ENCODE assay signal across 8 cellular contexts in the genomic region with DNA sequence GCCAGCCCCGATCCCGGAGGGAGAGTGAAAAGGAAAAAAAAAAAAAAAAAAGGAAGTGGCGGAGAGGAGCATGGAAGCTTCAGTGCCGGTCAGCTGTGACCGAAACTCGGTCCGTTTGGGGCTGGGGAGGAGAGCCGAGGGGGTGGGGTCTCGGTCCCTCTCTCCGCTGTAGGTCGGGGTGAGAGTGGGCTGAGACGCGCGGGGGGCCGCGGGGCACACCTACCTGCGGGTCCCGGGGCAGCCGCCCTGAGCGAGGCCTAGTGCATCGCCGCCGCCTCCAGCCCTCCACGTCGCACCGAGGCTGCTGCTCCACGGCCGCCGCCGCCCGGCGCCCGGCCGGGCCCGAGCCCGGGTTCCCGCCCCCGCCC. TPM values are rescaled to one million over a fixed set of nuclear protein-coding genes. Genes with fewer than 3 reads are reported as not detected.
A peak's percentile ranks its signal among the peaks of the same experiment; 100 is the strongest.
DNase-seq lines count a peak whose midpoint lies in the region; ATAC-seq, FAIRE-seq and TF ChIP-seq lines count a peak whose summit lies in the region.

No MANE protein-coding gene starts in this region.

- no peak overlapping the region for H3K27ac ChIP-seq in CD4-positive, alpha-beta T cell (ENCODE audit: low read depth, low read length)
- H3K27ac ChIP-seq in H1 (ENCODE audit: low read depth, low read length) (no peak overlapping the region), mesodermal cell (ENCODE audit: low read depth, low read length, severe bottlenecking) (peak overlapping the region; percentile 93), testis (peak overlapping the region; percentile 92 to 98)

- FAIRE-seq in H1 (lab: Jason Lieb, UNC) = no peak

- TF ChIP-seq EP300 in H1 (IDR thresholded peaks at IDR 0.05; ENCODE audit: borderline replicate concordance in 1 of 2, low read depth in 2 of 2, low read length in 2 of 2) = no peak

- H3K14ac ChIP-seq in H1 (ENCODE audit: insufficient read length) = no peak overlapping the region

- peak in 3 of 10 experiments; percentile 21 to 32 (median 26) for DNase-seq in CD4-positive, alpha-beta T cell
- DNase-seq in GM19238 (ENCODE audit: insufficient read length, low spot score) = peak; percentile 45
- peak; percentile 14 for DNase-seq in T follicular helper cell (ENCODE audit: low read depth)
- peak in 1 of 2 experiments; percentile 75 for DNase-seq in H1 (ENCODE audit: low read depth in 1 of 2, low spot score in 2 of 2)
- peak; percentile 71 for DNase-seq in testis
- no peak for DNase-seq in DMS153 treated with DMSO at 0.1 percent for 48 hours (lab: John Stamatoyannopoulos, UW; ENCODE audit: unreplicated experiment)

- H3K4me2 ChIP-seq in H1 (ENCODE audit: insufficient read depth in 1 of 2, low read depth in 2 of 2, low read length in 2 of 2) = peak overlapping the region; percentile 66 to 77

- no peak overlapping the region for H4K5ac ChIP-seq in H1 (ENCODE audit: insufficient read length, low read depth, low read length)

- peak; percentile 52 for ATAC-seq in CD4-positive, alpha-beta T cell (ENCODE audit: poor library complexity)
- ATAC-seq in HG03354 (IDR thresholded peaks at IDR 0.05; ENCODE audit: poor library complexity, severe bottlenecking, unreplicated experiment) = peak; percentile 63

- no peak; a peak in 1 of 3 replicates for TF ChIP-seq POLR2A in H1 (IDR thresholded peaks at IDR 0.05; ENCODE audit: control extremely low read depth in 1 of 2, low read depth in 2 of 2, low read length in 2 of 2)
- TF ChIP-seq POLR2A in testis (IDR thresholded peaks at IDR 0.05) = no peak

- H3K36me3 ChIP-seq in H1 (ENCODE audit: control insufficient read depth in 2 of 4, insufficient read depth in 4 of 4, low read length in 3 of 4) (no peaks in the 10 kb centered on the region), mesodermal cell (ENCODE audit: control insufficient read depth, insufficient read depth, low read length) (no peaks in the 10 kb centered on the region), testis (ENCODE audit: low read depth, missing control alignments) (no peaks in the 10 kb centered on the region)

- H3K4me1 ChIP-seq in H1 (replicated peaks in 1 of 4; ENCODE audit: control insufficient read depth in 3 of 4, insufficient read depth in 4 of 4, low read length in 3 of 4) (peaks cover 2 to 10% (median 6%) of the 10 kb centered on the region in 4 experiments; a peak in 6 of 7 replicates), mesodermal cell (ENCODE audit: control insufficient read depth, insufficient read depth, low read length, poor library complexity, severe bottlenecking) (peaks cover 11% of the 10 kb centered on the region), testis (peaks cover 11% of the 10 kb centered on the region)

- POLR2A ChIA-PET in CD4-positive, alpha-beta T cell (lab: Charles Lee) = interaction anchor here (0.6 to 1.4 kb wide), 8 partner anchors 15 to 1209 kb away, joined by 3 to 6 read pairs (median 4); partner anchors contain the start of genes ACTR2, AFTPH and UGP2
- POLR2A ChIA-PET in H1 (lab: Charles Lee; ENCODE audit: partially characterized antibody) = no interaction called here

- H2BK20ac ChIP-seq in H1 (ENCODE audit: low read length) = no peak overlapping the region

- H2BK120ac ChIP-seq in H1 (replicated peaks; ENCODE audit: low read depth, low read length) = no peak overlapping the region

- 0% methylated on average over 2 of the region's 38 CpGs; no CpG with 5 or more reads in 1 of the 2 experiments for WGBS in H1 (ENCODE audit: extremely low coverage in 1 of 2, insufficient coverage in 1 of 2, insufficient read length in 1 of 2, insufficient replicate concordance in 2 of 2, low coverage in 1 of 2, low lambda C conversion rate in 2 of 2, missing lambda C conversion rate in 1 of 2), 2 experiments
- 1% methylated on average over 19 to 31 of the region's 38 CpGs for WGBS in mesodermal cell (ENCODE audit: insufficient coverage in 2 of 2), 2 experiments
- WGBS in testis, 2 donors = 0 to 2% methylated on average over 17 to 20 of the region's 38 CpGs

- H4K20me1 ChIP-seq in H1 (replicated peaks in 1 of 2; ENCODE audit: control insufficient read depth in 1 of 2, insufficient read depth in 2 of 2, low read length in 2 of 2) = no peaks in the 10 kb centered on the region

- no peak overlapping the region for H4K91ac ChIP-seq in H1 (replicated peaks; ENCODE audit: insufficient read length, low read length)

- no peak overlapping the region for H2AFZ ChIP-seq in H1 (ENCODE audit: low read length)

- peak overlapping the region; percentile 46 to 81 (median 60); a peak in 6 of 7 replicates for H3K9ac ChIP-seq in H1 (replicated peaks in 1 of 4; ENCODE audit: extremely low read depth in 1 of 4, low read depth in 3 of 4, low read length in 3 of 4)

- no peak overlapping the region for H2BK15ac ChIP-seq in H1 (ENCODE audit: low read length)

- H3K27me3 Mint-ChIP-seq in CD4-positive, alpha-beta T cell = no peaks in the 10 kb centered on the region

- intact Hi-C loops in CD4-positive, alpha-beta T cell (cut with DNase I, micrococcal nuclease) = loop anchor here (1.0 to 10.0 kb wide), 3 partner anchors 18 to 426 kb away; partner anchors contain the start of gene UGP2 (in 1 of the 2)
- intact Hi-C loops in testis (cut with DNase I; ENCODE audit: low total_unique reads) = no loop called here

- H3K27ac Mint-ChIP-seq in CD4-positive, alpha-beta T cell = peak overlapping the region; percentile 95

- H3K36me3 Mint-ChIP-seq in CD4-positive, alpha-beta T cell (ENCODE audit: low read depth) = peaks cover 12% of the 10 kb centered on the region

- H2AK5ac ChIP-seq in H1 (ENCODE audit: low read depth, low read length) = no peak overlapping the region

- H3K18ac ChIP-seq in H1 (ENCODE audit: extremely low read depth, low read length) = peak overlapping the region; percentile 60

- no peaks in the 10 kb centered on the region for H3K79me1 ChIP-seq in H1 (ENCODE audit: low read depth, low read length)

- CTCF ChIA-PET in CD4-positive, alpha-beta T cell (lab: Charles Lee) = interaction anchor here (0.8 to 1.2 kb wide), 5 partner anchors 12 to 505 kb away, joined by 3 to 6 read pairs (median 5); partner anchors contain the start of gene AFTPH
- CTCF ChIA-PET in H1 (lab: Charles Lee; ENCODE audit: partially characterized antibody) = interaction anchor here (0.7 to 0.8 kb wide), 2 partner anchors 18 to 52 kb away, joined by 3 to 4 read pairs; no protein-coding TSS in a partner anchor

- no peak overlapping the region for H3K4ac ChIP-seq in H1 (replicated peaks; ENCODE audit: insufficient read length, low read depth, low read length)

- H3K9me3 Mint-ChIP-seq in CD4-positive, alpha-beta T cell = no peaks in the 10 kb centered on the region

- TF ChIP-seq CTCF in CD4-positive, alpha-beta T cell (IDR thresholded peaks at IDR 0.05) = no peak
- TF ChIP-seq CTCF in H1 (IDR thresholded peaks at IDR 0.05; ENCODE audit: control extremely low read depth in 1 of 3, insufficient read depth in 1 of 3, low read depth in 1 of 3, low read length in 3 of 3) = no peak
- TF ChIP-seq CTCF in testis (IDR thresholded peaks at IDR 0.05) = no peak

- no peak overlapping the region for H3K56ac ChIP-seq in H1 (replicated peaks; ENCODE audit: insufficient read length, low read depth, low read length)

- no peak overlapping the region for H2BK5ac ChIP-seq in H1 (ENCODE audit: low read depth, low read length)

- H3K27me3 ChIP-seq in CD4-positive, alpha-beta T cell (ENCODE audit: control insufficient read depth, insufficient read depth, low read length) = no peaks in the 10 kb centered on the region
- H3K27me3 ChIP-seq in H1 (replicated peaks in 1 of 4; ENCODE audit: control insufficient read depth in 3 of 4, extremely low read depth in 1 of 4, insufficient read depth in 3 of 4, low read length in 3 of 4) = no peaks in the 10 kb centered on the region
- H3K27me3 ChIP-seq in testis = no peaks in the 10 kb centered on the region

- no peak overlapping the region for H3K23ac ChIP-seq in H1 (ENCODE audit: insufficient read length)

- peaks cover 4% of the 10 kb centered on the region; the same call in 1 of the 2 replicates for H3K23me2 ChIP-seq in H1 (ENCODE audit: low read depth, low read length)

- H4K8ac ChIP-seq in H1 (ENCODE audit: extremely low read depth, insufficient read depth, low read length) = peak overlapping the region; percentile 94

- TF ChIP-seq RAD21 in H1 (IDR thresholded peaks at IDR 0.05 in 1 of 2, conservative IDR thresholded peaks at IDR 0.05 in 1 of 2; ENCODE audit: low read depth in 2 of 2, low read length in 2 of 2) = no peak

- H3K4me3 Mint-ChIP-seq in CD4-positive, alpha-beta T cell = peak overlapping the region; percentile 100

- H3K79me2 ChIP-seq in H1 (ENCODE audit: control insufficient read depth in 1 of 2, insufficient read depth in 2 of 2, low read length in 2 of 2) = peaks cover 0 to 44% of the 10 kb centered on the region in 2 experiments; a peak in 3 of 4 replicates

- peaks cover 46% of the 10 kb centered on the region for H3K4me1 Mint-ChIP-seq in CD4-positive, alpha-beta T cell (ENCODE audit: low read depth)

- H3K4me3 ChIP-seq in H1 (ENCODE audit: extremely low read depth in 1 of 4, insufficient read depth in 2 of 4, low read depth in 3 of 4, low read length in 4 of 4) (peak overlapping the region; percentile 77 to 92 (median 79)), mesodermal cell (ENCODE audit: extremely low read depth, insufficient read depth, low read length, poor library complexity, severe bottlenecking) (peak overlapping the region; percentile 71), testis (peak overlapping the region; percentile 80 to 81)

- H3K9me3 ChIP-seq in CD4-positive, alpha-beta T cell (ENCODE audit: control insufficient read depth, low read length) = no peaks in the 10 kb centered on the region
- H3K9me3 ChIP-seq in H1 (ENCODE audit: insufficient read depth in 2 of 2, low read depth in 1 of 2, low read length in 1 of 2) (no peaks in the 10 kb centered on the region), mesodermal cell (ENCODE audit: control insufficient read depth, low read length) (no peaks in the 10 kb centered on the region), testis (no peaks in the 10 kb centered on the region)

- no peak overlapping the region for H2BK12ac ChIP-seq in H1 (ENCODE audit: low read depth, low read length)

RNA-seq across cellular contexts. Expression of gene VPS54, which starts 0.5 kb away (rescaled TPM):
- 10 to 100 TPM in 1 of 2 experiments, 1 to 10 TPM in 1; 9.5 to 10.8 TPM for total RNA-seq in CD4-positive, alpha-beta T cell
- 13.2 and 14.3 TPM in 2 replicates for total RNA-seq in H1 (2021; fragmentation: NEBNext Ultra II Directional; extraction: Animal tissue kit (Norgen Biotek cat#: 25700))
- polyA plus RNA-seq in H1 (2011; rRNA removed) = 2.4 and 3.6 TPM in 2 replicates
- 5.4 TPM for polyA plus RNA-seq in H1 (2011; cell fraction: cytosol; rRNA removed)
- 3.4 TPM for polyA plus RNA-seq in H1 (2011; cell fraction: nucleus; rRNA removed)
- polyA plus RNA-seq in H1 (2012, experiment 1 of 2) = 6.2 to 10.7 TPM (median 8.0 TPM) in 4 replicates
- 0.46 TPM for polyA plus RNA-seq in H1 (2012, experiment 2 of 2)
- 5.9 TPM for polyA plus RNA-seq in H1 (2013, experiment 1 of 2)
- polyA plus RNA-seq in H1 (2013, experiment 2 of 2) = 6.5 TPM
- 9.5 and 14.8 TPM in 2 replicates for polyA minus RNA-seq in H1 (2011; rRNA and poly(A)+ RNA removed)
- polyA minus RNA-seq in H1 (2011; cell fraction: cytosol; rRNA and poly(A)+ RNA removed) = 5.2 TPM
- 16.7 TPM for polyA minus RNA-seq in H1 (2011; cell fraction: nucleus; rRNA and poly(A)+ RNA removed)
- polyA plus RNA-seq in mesodermal cell (2013, experiment 1 of 2) = 30.0 TPM
- polyA plus RNA-seq in mesodermal cell (2013, experiment 2 of 2) = 31.9 TPM
- 10 to 100 TPM; 26.5 to 28.5 TPM for total RNA-seq in testis
- polyA plus RNA-seq in testis (ENCODE audit: insufficient read depth, low read depth, low replicate concordance) = 27.4 TPM

Comparison
In these comparisons a context has a peak if more than half of its experiments do, and no peak if none do; other contexts are left out.
1. H3K27ac ChIP-seq: peak in mesodermal cell (single experiment) and testis (2 of 2); none in CD4-positive, alpha-beta T cell (single experiment) and H1 (single experiment).
2. Peak in every context shown above with its lines, with median percentiles within 50 percentile points of each other: H3K4me3 ChIP-seq.